31 cellular contexts compared by ENCODE assay signal in genomic region chr17:51391992-51392654, GRCh38.
DNase-seq lines count a peak whose midpoint lies in the region; ATAC-seq and FAIRE-seq lines count a peak whose summit lies in the region.
"Had no signal": no experiment of that assay in that cellular context is flagged by ENCODE, and none has a peak within 500 bp of the region (broad histone marks: within the 10 kb centered on the region; RNA-seq: fewer than 3 reads in every experiment).

No MANE protein-coding gene starts in this region.

- no peaks in the 10 kb centered on the region for H3K9me3 Mint-ChIP-seq in activated T-helper 17 cell treated with anti-CD3 and anti-CD28 coated beads, Interleukin-2, amount 50 U/mL, for 72 hours
- H3K9me3 Mint-ChIP-seq: activated CD8-positive, alpha-beta T cell treated with anti-CD3 and anti-CD28 coated beads for 36 hours; central memory CD8-positive, alpha-beta T cell; IgD-negative memory B cell; immature natural killer cell; naive B cell had no signal

- ATAC-seq in activated T-helper 17 cell treated with anti-CD3 and anti-CD28 coated beads, Interleukin-2, amount 50 U/mL, for 72 hours (replicated peaks) = peak; percentile 26
- ATAC-seq in HG02759 (IDR thresholded peaks at IDR 0.05; ENCODE audit: unreplicated experiment) (no peak), HG03354 (IDR thresholded peaks at IDR 0.05; ENCODE audit: poor library complexity, severe bottlenecking, unreplicated experiment) (no peak)
- ATAC-seq: activated CD8-positive, alpha-beta T cell treated with anti-CD3 and anti-CD28 coated beads for 36 hours had no signal

- DNase-seq in Daoy (ENCODE audit: low read depth) = peak; percentile 26
- no peak for DNase-seq in HTR-8/SVneo (ENCODE audit: insufficient read length, low spot score)
- peak; percentile 40 for DNase-seq in kidney glomerular epithelial cell (lab: John Stamatoyannopoulos, UW)
- DNase-seq in anterior cingulate cortex (lab: John Stamatoyannopoulos, UW) = no peak
- no peak for DNase-seq in NCI-H1105 (lab: John Stamatoyannopoulos, UW)
- DNase-seq: activated CD4-positive, CD25-positive, alpha-beta regulatory T cell treated with anti-CD3 and anti-CD28 coated beads, Interleukin-2, amount 50 U/mL, for 72 hours; activated CD8-positive, alpha-beta T cell treated with anti-CD3 and anti-CD28 coated beads for 36 hours; dermis blood vessel endothelial cell; esophagus squamous epithelium; HCEC 1CT; hippocampal formation; immature natural killer cell; left ventricle myocardium inferior; naive B cell; NCI-H2029 treated with DMSO at 0.1 percent for 48 hours; NCI-H2227 treated with DMSO at 0.1 percent for 48 hours; NCI-H69; stimulated activated naive CD4-positive, alpha-beta T cell; T-helper 1 cell had no signal

- H3K4me3 Mint-ChIP-seq in activated T-helper 17 cell treated with anti-CD3 and anti-CD28 coated beads, Interleukin-2, amount 50 U/mL, for 72 hours = no peak overlapping the region
- H3K4me3 Mint-ChIP-seq: activated CD8-positive, alpha-beta T cell treated with anti-CD3 and anti-CD28 coated beads for 36 hours; activated naive CD8-positive, alpha-beta T cell; central memory CD8-positive, alpha-beta T cell; IgD-negative memory B cell; immature natural killer cell; naive B cell had no signal

- H3K4me1 Mint-ChIP-seq in activated T-helper 17 cell treated with anti-CD3 and anti-CD28 coated beads, Interleukin-2, amount 50 U/mL, for 72 hours = peaks cover 4% of the 10 kb centered on the region
- H3K4me1 Mint-ChIP-seq: central memory CD8-positive, alpha-beta T cell; immature natural killer cell; naive B cell had no signal

- FAIRE-seq in HTR-8/SVneo (lab: Jason Lieb, UNC) = peak; percentile 28
- FAIRE-seq: D721Med, endometrium, frontal cortex, G401.6, TTC549 had no signal

- H3K27me3 Mint-ChIP-seq in activated T-helper 17 cell treated with anti-CD3 and anti-CD28 coated beads, Interleukin-2, amount 50 U/mL, for 72 hours = peaks cover 10% of the 10 kb centered on the region

- no peaks in the 10 kb centered on the region for H3K36me3 Mint-ChIP-seq in activated T-helper 17 cell treated with anti-CD3 and anti-CD28 coated beads, Interleukin-2, amount 50 U/mL, for 72 hours (ENCODE audit: low read depth)
- H3K36me3 Mint-ChIP-seq: activated naive CD8-positive, alpha-beta T cell; IgD-negative memory B cell; immature natural killer cell; naive B cell had no signal

- no peak overlapping the region for H3K27ac Mint-ChIP-seq in activated T-helper 17 cell treated with anti-CD3 and anti-CD28 coated beads, Interleukin-2, amount 50 U/mL, for 72 hours
- H3K27ac Mint-ChIP-seq: activated CD8-positive, alpha-beta T cell treated with anti-CD3 and anti-CD28 coated beads for 36 hours; activated naive CD8-positive, alpha-beta T cell; IgD-negative memory B cell; immature natural killer cell; progenitor cell of endocrine pancreas had no signal

Comparison
In these comparisons a context has a peak if more than half of its experiments do, and no peak if none do; other contexts are left out.
1. DNase-seq: peak in Daoy (single experiment) and kidney glomerular epithelial cell (single experiment); none in HTR-8/SVneo (single experiment), anterior cingulate cortex (0 of 58) and NCI-H1105 (single experiment).